ENCODE assay signal across 10 cellular contexts in genomic region chr1:21341022-21341421, GRCh38. TPM values are rescaled to one million over a fixed set of nuclear protein-coding genes. Genes with fewer than 3 reads are reported as not detected.
DNase-seq lines count a peak whose midpoint lies in the region; ATAC-seq and TF ChIP-seq lines count a peak whose summit lies in the region.
"Had no signal": no experiment of that assay in that cellular context is flagged by ENCODE, and none has a peak within 500 bp of the region (broad histone marks: within the 10 kb centered on the region; RNA-seq: fewer than 3 reads in every experiment).

No MANE protein-coding gene starts in this region.

- H3K4me3 Mint-ChIP-seq in memory B cell: no peak overlapping the region
- H3K4me3 Mint-ChIP-seq in type B pancreatic cell: peak overlapping the region; percentile 44
- H3K4me3 Mint-ChIP-seq in endothelial cell (ENCODE audit: unreplicated experiment): no peak overlapping the region

- TF ChIP-seq CTCF in heart right ventricle (IDR thresholded peaks at IDR 0.05) (no peak), VCaP (conservative IDR thresholded peaks at IDR 0.05) (no peak), type B pancreatic cell (conservative IDR thresholded peaks at IDR 0.05) (no peak), endothelial cell (IDR thresholded peaks at IDR 0.05; ENCODE audit: unreplicated experiment) (no peak)

- intact Hi-C loops in heart right ventricle (cut with DNase I): loop anchor here in 1 of 10 donors (5.0 kb wide), 1 partner anchor 84 kb away; no protein-coding TSS in a partner anchor
- intact Hi-C loops in cardiac septum (cut with DNase I): no loop called here

- H3K27ac ChIP-seq in heart right ventricle: peak overlapping the region in 7 of 10 donors; percentile 66 to 92 (median 83)
- H3K27ac ChIP-seq in VCaP: peak overlapping the region; percentile 97

- H3K9me3 ChIP-seq in heart right ventricle: no peaks in the 10 kb centered on the region

- no peak for DNase-seq in heart right ventricle
- DNase-seq in cardiac septum (ENCODE audit: low spot score): no peak
- DNase-seq in memory B cell (ENCODE audit: low spot score in 2 of 2): no peak
- no peak for DNase-seq in type B pancreatic cell (ENCODE audit: extremely low spot score, unreplicated experiment)
- no peak for DNase-seq in stimulated activated CD4-positive, alpha-beta T cell treated with anti-CD3 and anti-CD28 coated beads, Interleukin-4, amount 100 ng/mL, for 4 hours
- no peak for DNase-seq in DMS 273 treated with DMSO at 0.1 percent for 48 hours (lab: John Stamatoyannopoulos, UW)
- no peak for DNase-seq in endothelial cell (ENCODE audit: low spot score)
- DNase-seq: anterior cingulate cortex, COR-L47 had no signal

- H3K4me1 Mint-ChIP-seq in memory B cell: peaks cover 70% of the 10 kb centered on the region
- peaks cover 49% of the 10 kb centered on the region for H3K4me1 Mint-ChIP-seq in type B pancreatic cell (ENCODE audit: unreplicated experiment)
- H3K4me1 Mint-ChIP-seq in endothelial cell (ENCODE audit: unreplicated experiment): peaks cover 64% of the 10 kb centered on the region

- no peaks in the 10 kb centered on the region for H3K36me3 ChIP-seq in heart right ventricle

- H3K9me3 Mint-ChIP-seq in memory B cell: no peaks in the 10 kb centered on the region
- H3K9me3 Mint-ChIP-seq in type B pancreatic cell: no peaks in the 10 kb centered on the region
- no peaks in the 10 kb centered on the region for H3K9me3 Mint-ChIP-seq in endothelial cell (ENCODE audit: unreplicated experiment)

- H3K36me3 Mint-ChIP-seq in memory B cell (peaks cover 6% of the 10 kb centered on the region), type B pancreatic cell (no peaks in the 10 kb centered on the region), endothelial cell (ENCODE audit: low read depth, unreplicated experiment) (peaks cover 11% of the 10 kb centered on the region)

- H3K27me3 Mint-ChIP-seq in memory B cell: no peaks in the 10 kb centered on the region
- peaks cover 5% of the 10 kb centered on the region for H3K27me3 Mint-ChIP-seq in type B pancreatic cell
- H3K27me3 Mint-ChIP-seq in endothelial cell (ENCODE audit: unreplicated experiment): peaks cover 19% of the 10 kb centered on the region

- H3K4me3 ChIP-seq in heart right ventricle: no peak overlapping the region

- peaks cover 32 to 87% (median 84%) of the 10 kb centered on the region in 9 donors for H3K4me1 ChIP-seq in heart right ventricle

- ATAC-seq in heart right ventricle (no peak), memory B cell (ENCODE audit: low read depth) (no peak)

- H3K27ac Mint-ChIP-seq in memory B cell (peak overlapping the region; percentile 58), type B pancreatic cell (peak overlapping the region; percentile 62), endothelial cell (ENCODE audit: unreplicated experiment) (no peak overlapping the region)

- H3K27me3 ChIP-seq in heart right ventricle: peaks cover 0 to 13% (median 0%) of the 10 kb centered on the region in 7 donors

- WGBS in heart right ventricle, 2 donors: 72 to 79% methylated on average over 8 of the region's 8 CpGs

RNA-seq across cellular contexts. Expression of gene ECE1, which starts 50.8 kb away (rescaled TPM):
- total RNA-seq in heart right ventricle: 10 to 100 TPM; 30.6 to 81.8 (median 53.1) TPM
- 10 to 100 TPM; 41.4 to 44.7 TPM for polyA plus RNA-seq in heart right ventricle
- total RNA-seq in cardiac septum: 55.8 TPM
- total RNA-seq in type B pancreatic cell (ENCODE audit: low replicate concordance): 37.2 and 49.8 TPM in 2 replicates
- 328 TPM for total RNA-seq in endothelial cell (ENCODE audit: unreplicated experiment)
